ENCODE assay signal across 8 cellular contexts in genomic region chr5:58459276-58459859, GRCh38. TPM values are rescaled to one million over a fixed set of nuclear protein-coding genes. Genes with fewer than 3 reads are reported as not detected.
A peak's percentile ranks its signal among the peaks of the same experiment; 100 is the strongest.
DNase-seq lines count a peak whose midpoint lies in the region; ATAC-seq and TF ChIP-seq lines count a peak whose summit lies in the region.

No MANE protein-coding gene starts in this region.

- no peaks in the 10 kb centered on the region for H3K9me3 ChIP-seq in Loucy (ENCODE audit: insufficient read depth, low read depth, low read length)
- no peaks in the 10 kb centered on the region for H3K9me3 ChIP-seq in gastroesophageal sphincter
- no peaks in the 10 kb centered on the region for H3K9me3 ChIP-seq in osteoblast (ENCODE audit: low read depth, low read length)
- no peaks in the 10 kb centered on the region for H3K9me3 ChIP-seq in OCI-LY7 (ENCODE audit: low read length)

- H4K20me1 ChIP-seq in Loucy (ENCODE audit: insufficient read depth, low read length, poor library complexity, severe bottlenecking): no peaks in the 10 kb centered on the region
- H4K20me1 ChIP-seq in osteoblast (ENCODE audit: insufficient read depth, low read length): peaks cover 44% of the 10 kb centered on the region
- no peaks in the 10 kb centered on the region for H4K20me1 ChIP-seq in OCI-LY7 (ENCODE audit: insufficient read depth, low read length)

- no peak for TF ChIP-seq EP300 in gastroesophageal sphincter (IDR thresholded peaks at IDR 0.05)

- peak overlapping the region; percentile 89 to 97 (median 96) for H3K27ac ChIP-seq in gastroesophageal sphincter
- peak overlapping the region; percentile 87 for H3K27ac ChIP-seq in osteoblast (ENCODE audit: low read depth, low read length)
- no peak overlapping the region for H3K27ac ChIP-seq in OCI-LY7 (ENCODE audit: low read depth, low read length, poor library complexity, severe bottlenecking)

- intact Hi-C loops in OCI-LY7 (cut with micrococcal nuclease; ENCODE audit: unreplicated experiment): no loop called here

- no peaks in the 10 kb centered on the region for H3F3A ChIP-seq in Loucy (ENCODE audit: low read depth)

- peak overlapping the region; percentile 54 for H3K9ac ChIP-seq in Loucy (ENCODE audit: low read depth, low read length, poor library complexity, severe bottlenecking)

- POLR2A ChIA-PET in OCI-LY7 (lab: Charles Lee): no interaction called here

- BruUV-seq in OCI-LY7 (replicated peaks; lab: Mats Ljungman, UMichigan): no TSS peak

- ATAC-seq in gastroesophageal sphincter (no peak), GM19351 (IDR thresholded peaks at IDR 0.05; ENCODE audit: unreplicated experiment) (no peak)

- H3K9me2 ChIP-seq in Loucy (replicated peaks; ENCODE audit: low read depth, low read length) (no peaks in the 10 kb centered on the region), OCI-LY7 (ENCODE audit: insufficient read depth, low read length) (no peaks in the 10 kb centered on the region)

- H2AFZ ChIP-seq in Loucy (ENCODE audit: low read length): peak overlapping the region; percentile 80; the same call in 1 of the 2 replicates
- H2AFZ ChIP-seq in osteoblast (ENCODE audit: low read length): no peak overlapping the region
- H2AFZ ChIP-seq in OCI-LY7 (ENCODE audit: low read length): no peak overlapping the region

- H3K4me1 ChIP-seq in Loucy (ENCODE audit: insufficient read depth, low read length, poor library complexity, severe bottlenecking) (no peaks in the 10 kb centered on the region), gastroesophageal sphincter (peaks cover 0 to 29% (median 0%) of the 10 kb centered on the region in 3 donors), osteoblast (ENCODE audit: insufficient read depth, low read length) (peaks cover 39% of the 10 kb centered on the region), OCI-LY7 (ENCODE audit: insufficient read depth, low read length, poor library complexity, severe bottlenecking) (no peaks in the 10 kb centered on the region)

- H3K27me3 ChIP-seq in Loucy (ENCODE audit: insufficient read depth, low read length, poor library complexity, severe bottlenecking) (no peaks in the 10 kb centered on the region), gastroesophageal sphincter (no peaks in the 10 kb centered on the region), osteoblast (ENCODE audit: insufficient read depth, low read length) (no peaks in the 10 kb centered on the region)

- TF ChIP-seq CTCF in Loucy (conservative IDR thresholded peaks at IDR 0.05; ENCODE audit: low read length): no peak
- no peak for TF ChIP-seq CTCF in gastroesophageal sphincter (IDR thresholded peaks at IDR 0.05)
- TF ChIP-seq CTCF in osteoblast (IDR thresholded peaks at IDR 0.05; ENCODE audit: extremely low read depth, low read depth, low read length): no peak
- no peak for TF ChIP-seq CTCF in OCI-LY7 (conservative IDR thresholded peaks at IDR 0.05; ENCODE audit: low read length)

- CTCF ChIA-PET in OCI-LY7 (lab: Charles Lee; ENCODE audit: unreplicated experiment): no interaction called here

- peak overlapping the region; percentile 61 for H3K4me2 ChIP-seq in Loucy (ENCODE audit: low read depth, low read length, poor library complexity, severe bottlenecking)
- peak overlapping the region; percentile 75 for H3K4me2 ChIP-seq in osteoblast (ENCODE audit: insufficient read depth, low read length)
- no peak overlapping the region; the same call in 1 of the 2 replicates for H3K4me2 ChIP-seq in OCI-LY7 (ENCODE audit: low read length)

- 0 to 3% methylated on average over 2 to 5 of the region's 43 CpGs for WGBS in gastroesophageal sphincter (ENCODE audit: low coverage in 1 of 2), 2 donors

- no peak for TF ChIP-seq POLR2A in gastroesophageal sphincter (IDR thresholded peaks at IDR 0.05)

- H3K79me2 ChIP-seq in Loucy (ENCODE audit: insufficient read depth, low read length) (no peaks in the 10 kb centered on the region), osteoblast (ENCODE audit: insufficient read depth, low read length) (peaks cover 45% of the 10 kb centered on the region), OCI-LY7 (ENCODE audit: insufficient read depth, low read depth, low read length) (no peaks in the 10 kb centered on the region)

- DNase-seq in activated T-cell treated with anti-CD3 and anti-CD28 coated beads for 1 hour (ENCODE audit: low read depth) (peak; percentile 9), activated T-cell treated with anti-CD3 and anti-CD28 coated beads for 4 hours (no peak), activated gamma-delta T cell (lab: John Stamatoyannopoulos, UW) (peak; percentile 23), osteoblast (ENCODE audit: insufficient read length, low spot score, missing footprints) (no peak), OCI-LY7 (ENCODE audit: low spot score) (no peak)

- peak overlapping the region; percentile 73 for H3K4me3 ChIP-seq in Loucy (ENCODE audit: low read length, poor library complexity, severe bottlenecking)
- H3K4me3 ChIP-seq in gastroesophageal sphincter: peak overlapping the region; percentile 63 to 84
- H3K4me3 ChIP-seq in osteoblast (ENCODE audit: insufficient read depth, low read length): peak overlapping the region; percentile 87
- no peak overlapping the region for H3K4me3 ChIP-seq in OCI-LY7 (ENCODE audit: low read depth, low read length, poor library complexity, severe bottlenecking)

- H3K36me3 ChIP-seq in Loucy (ENCODE audit: insufficient read depth, low read length): no peaks in the 10 kb centered on the region
- H3K36me3 ChIP-seq in gastroesophageal sphincter: peaks cover 0 to 17% of the 10 kb centered on the region in 2 donors
- H3K36me3 ChIP-seq in osteoblast (ENCODE audit: insufficient read depth, low read length): peaks cover 45% of the 10 kb centered on the region
- no peaks in the 10 kb centered on the region for H3K36me3 ChIP-seq in OCI-LY7 (ENCODE audit: insufficient read depth, low read length)

RNA-seq across cellular contexts. Expression of gene PLK2, which starts 0.5 kb away (rescaled TPM):
- total RNA-seq in gastroesophageal sphincter (10 to 100 TPM; 18.2 to 61.4 (median 36.4) TPM), osteoblast (220 and 299 TPM in 2 replicates), OCI-LY7 (2022) (0.59 TPM in 1 of 2 replicates, not detected in the other)
- 0.19 TPM in 1 of 2 replicates, not detected in the other for total RNA-seq in OCI-LY7 (2014; rRNA removed; shearing (Covaris generic))

RNA-seq across cellular contexts. Expression of gene GAPT, which starts 31.9 kb away (rescaled TPM):
- 1 to 10 TPM in 2 of 4 donors, under 1 TPM in 1, not detected in 1; 0.50 to 2.4 (median 2.2) TPM for total RNA-seq in gastroesophageal sphincter
- total RNA-seq in osteoblast: not detected in 2 replicates
- total RNA-seq in OCI-LY7 (2014; rRNA removed; shearing (Covaris generic)): 15.1 and 16.6 TPM in 2 replicates
- total RNA-seq in OCI-LY7 (2022): 9.0 and 11.2 TPM in 2 replicates

Comparison
In these comparisons a context has a peak if more than half of its experiments do, and no peak if none do; other contexts are left out.
1. DNase-seq: peak in activated T-cell treated with anti-CD3 and anti-CD28 coated beads for 1 hour (single experiment) and activated gamma-delta T cell (single experiment); none in activated T-cell treated with anti-CD3 and anti-CD28 coated beads for 4 hours (single experiment), osteoblast (single experiment) and OCI-LY7 (single experiment).
2. RNA of gene PLK2, which starts 0.5 kb away (total RNA-seq): 220 to 299 TPM in osteoblast and 18.2 to 61.4 TPM in gastroesophageal sphincter; 0.19 to 0.59 TPM in OCI-LY7; every median in the first group is over 10 times any median in the second.